25 cellular contexts compared by ENCODE assay signal in the genomic region with DNA sequence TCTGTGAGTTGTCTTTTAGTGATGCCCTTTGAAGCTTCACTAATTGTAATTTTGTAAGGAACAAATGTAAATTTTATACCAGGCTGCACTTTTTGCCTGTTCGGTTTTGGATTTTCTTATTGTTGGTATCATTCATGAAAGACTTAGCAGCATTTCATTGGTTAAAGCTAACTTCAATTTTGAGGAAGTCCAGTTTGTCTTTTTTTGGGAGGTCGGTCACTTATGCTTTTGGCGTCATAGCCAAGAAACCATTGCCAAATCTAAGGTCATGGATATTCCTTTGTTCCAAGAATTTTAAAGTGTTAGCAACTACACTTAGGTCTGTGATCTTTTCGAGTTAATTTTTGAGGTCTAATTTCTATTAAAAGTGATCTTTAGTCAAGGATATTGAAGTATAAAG.
"Had no signal": no experiment of that assay in that cellular context is flagged by ENCODE, and none has a peak within 500 bp of the region (broad histone marks: within the 10 kb centered on the region; RNA-seq: fewer than 3 reads in every experiment).

No MANE protein-coding gene starts in this region.

- H3K36me3 ChIP-seq: brain microvascular endothelial cell, gastrocnemius medialis, sigmoid colon, tibial nerve had no signal

- H3K36me3 Mint-ChIP-seq: immature natural killer cell; stimulated activated naive B cell treated with anti-CD40 and anti-IgM and Interleukin-4, amounts not matched to agents 10 μg/mL and 1 μg/mL and 100 μg/mL, for 72 hours had no signal

- H2AFZ ChIP-seq: parathyroid adenoma had no signal

- H3K9ac ChIP-seq: parathyroid adenoma had no signal

- H3K4me3 Mint-ChIP-seq: activated CD8-positive, alpha-beta T cell treated with anti-CD3 and anti-CD28 coated beads for 36 hours; activated naive CD4-positive, alpha-beta T cell treated with anti-CD3 and anti-CD28 coated beads for 36 hours; activated naive CD8-positive, alpha-beta T cell treated with anti-CD3 and anti-CD28 coated beads, Interleukin-2, amount 10 ng/mL, durations not matched to agents 7 days and 5 days; endodermal cell; immature natural killer cell; nephron progenitor cell; stimulated activated naive B cell treated with anti-CD40 and anti-IgM and Interleukin-4, amounts not matched to agents 10 μg/mL and 1 μg/mL and 100 μg/mL, for 72 hours had no signal

- DNase-seq: activated CD4-positive, alpha-beta T cell treated with anti-CD3 and anti-CD28 coated beads, Interleukin-2, amount 50 U/mL, for 1 hour; activated CD4-positive, CD25-positive, alpha-beta regulatory T cell treated with anti-CD3 and anti-CD28 coated beads, Interleukin-2, amount 50 U/mL, for 72 hours; activated CD8-positive, alpha-beta T cell treated with anti-CD3 and anti-CD28 coated beads for 36 hours; activated effector memory CD4-positive, alpha-beta T cell treated with Interleukin-2 at 50 U/mL for 16 hours; activated naive CD4-positive, alpha-beta T cell treated with anti-CD3 and anti-CD28 coated beads for 36 hours; activated naive CD8-positive, alpha-beta T cell treated with anti-CD3 and anti-CD28 coated beads, Interleukin-2, amount 10 ng/mL, durations not matched to agents 7 days and 5 days; activated T-cell treated with anti-CD3 and anti-CD28 coated beads, Interleukin-2, amount 50 U/mL, for 48 hours; brain microvascular endothelial cell; endodermal cell; gastrocnemius medialis; hippocampal formation; immature natural killer cell; kidney; left colon; mammary epithelial cell; nephron progenitor cell; psoas muscle; sigmoid colon; stimulated activated CD4-positive, alpha-beta T cell treated with anti-CD3 and anti-CD28 coated beads, Interleukin-15, amount 100 ng/mL, for 24 hours; stimulated activated CD4-positive, alpha-beta T cell treated with anti-CD3 and anti-CD28 coated beads, Interleukin-2, amount 100 ng/mL, for 24 hours; stimulated activated naive B cell treated with anti-CD40 and anti-IgM and Interleukin-4, amounts not matched to agents 10 μg/mL and 1 μg/mL and 100 μg/mL, for 72 hours; T-helper 2 cell had no signal

- H3K27ac ChIP-seq: brain microvascular endothelial cell, gastrocnemius medialis, parathyroid adenoma, psoas muscle, sigmoid colon, tibial nerve had no signal

- H3K79me2 ChIP-seq: parathyroid adenoma had no signal

- H3K9me3 Mint-ChIP-seq: activated CD8-positive, alpha-beta T cell treated with anti-CD3 and anti-CD28 coated beads for 36 hours; activated naive CD4-positive, alpha-beta T cell treated with anti-CD3 and anti-CD28 coated beads for 36 hours; activated naive CD8-positive, alpha-beta T cell treated with anti-CD3 and anti-CD28 coated beads, Interleukin-2, amount 10 ng/mL, durations not matched to agents 7 days and 5 days; endodermal cell; immature natural killer cell; nephron progenitor cell; stimulated activated naive B cell treated with anti-CD40 and anti-IgM and Interleukin-4, amounts not matched to agents 10 μg/mL and 1 μg/mL and 100 μg/mL, for 72 hours had no signal

- H3K27me3 Mint-ChIP-seq: activated CD8-positive, alpha-beta T cell treated with anti-CD3 and anti-CD28 coated beads for 36 hours; activated naive CD8-positive, alpha-beta T cell treated with anti-CD3 and anti-CD28 coated beads, Interleukin-2, amount 10 ng/mL, durations not matched to agents 7 days and 5 days had no signal

- H3K4me3 ChIP-seq: gastrocnemius medialis, psoas muscle, sigmoid colon, tibial nerve had no signal

- H3K9me3 ChIP-seq: gastrocnemius medialis, psoas muscle, sigmoid colon, tibial nerve had no signal

- H3K27ac Mint-ChIP-seq: activated CD8-positive, alpha-beta T cell treated with anti-CD3 and anti-CD28 coated beads for 36 hours; activated naive CD4-positive, alpha-beta T cell treated with anti-CD3 and anti-CD28 coated beads for 36 hours; activated naive CD8-positive, alpha-beta T cell treated with anti-CD3 and anti-CD28 coated beads, Interleukin-2, amount 10 ng/mL, durations not matched to agents 7 days and 5 days; endodermal cell; immature natural killer cell; nephron progenitor cell; stimulated activated naive B cell treated with anti-CD40 and anti-IgM and Interleukin-4, amounts not matched to agents 10 μg/mL and 1 μg/mL and 100 μg/mL, for 72 hours had no signal

- H3K27me3 ChIP-seq: brain microvascular endothelial cell, gastrocnemius medialis, sigmoid colon, tibial nerve had no signal

- ATAC-seq: activated CD8-positive, alpha-beta T cell treated with anti-CD3 and anti-CD28 coated beads for 36 hours; esophagus mucosa; gastrocnemius medialis; left colon; psoas muscle; stimulated activated naive B cell treated with anti-CD40 and anti-IgM and Interleukin-4, amounts not matched to agents 10 μg/mL and 1 μg/mL and 100 μg/mL, for 72 hours had no signal
